ENCODE assay signal across 10 cellular contexts in the genomic region with DNA sequence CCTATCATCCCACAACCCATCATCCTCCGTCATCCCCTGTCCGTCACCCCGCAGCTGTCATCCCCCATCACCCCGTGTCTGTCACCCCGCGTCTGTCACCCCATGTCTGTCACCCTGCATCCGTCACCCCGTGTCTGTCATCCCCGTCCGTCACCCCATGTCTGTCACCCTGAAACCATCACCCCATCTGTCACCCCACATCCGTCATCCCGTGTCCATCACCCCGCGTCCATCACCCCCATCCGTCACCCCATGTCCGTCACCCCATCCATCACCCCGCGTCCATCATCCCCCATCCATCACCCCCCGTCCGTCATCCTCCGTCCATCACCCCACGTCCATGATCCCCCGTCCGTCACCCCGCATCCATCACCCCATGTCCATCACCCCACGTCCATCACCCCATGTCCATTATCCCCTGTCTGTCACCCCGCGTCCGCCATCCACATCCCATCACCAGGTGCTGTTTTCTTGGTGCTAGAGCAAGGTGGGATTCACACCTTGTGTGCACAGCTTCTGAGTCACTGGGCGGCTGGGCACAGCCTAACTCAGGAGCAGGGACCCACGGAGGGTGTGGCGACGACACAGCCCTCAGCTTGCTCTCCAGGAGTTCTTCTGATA. TPM values are rescaled to one million over a fixed set of nuclear protein-coding genes. Genes with fewer than 3 reads are reported as not detected.
DNase-seq lines count a peak whose midpoint lies in the region; ATAC-seq and TF ChIP-seq lines count a peak whose summit lies in the region.
"Had no signal": no experiment of that assay in that cellular context is flagged by ENCODE, and none has a peak within 500 bp of the region (broad histone marks: within the 10 kb centered on the region; RNA-seq: fewer than 3 reads in every experiment).

No MANE protein-coding gene starts in this region.

- whole genome bisulfite sequencing in mesodermal cell (ENCODE audit: insufficient coverage in 2 of 2), 2 experiments: 90 to 96% methylated on average over 8 to 15 of the region's 33 CpGs

- CTCF ChIA-PET in activated CD8-positive, alpha-beta memory T cell treated with anti-CD3 and anti-CD28 coated beads, Interleukin-2, amount 10 ng/mL, durations not matched to agents 7 days and 5 days (lab: Charles Lee): no interaction called here

- peaks cover 28% of the 10 kb centered on the region for H3K4me1 ChIP-seq in adipocyte (ENCODE audit: control insufficient read depth, insufficient read depth, low read length)
- peaks cover 66% of the 10 kb centered on the region for H3K4me1 ChIP-seq in mesodermal cell (ENCODE audit: control insufficient read depth, insufficient read depth, low read length, poor library complexity, severe bottlenecking)
- H3K4me1 ChIP-seq in upper lobe of right lung: peaks cover 20% of the 10 kb centered on the region
- no peaks in the 10 kb centered on the region for H3K4me1 ChIP-seq in colonic mucosa

- H3K27ac ChIP-seq in mesodermal cell (ENCODE audit: low read depth, low read length, severe bottlenecking): peak overlapping the region; percentile 64
- H3K27ac ChIP-seq in upper lobe of right lung: no peak overlapping the region
- no peak overlapping the region for H3K27ac ChIP-seq in colonic mucosa

- ATAC-seq in activated CD8-positive, alpha-beta memory T cell treated with anti-CD3 and anti-CD28 coated beads, Interleukin-2, amount 10 ng/mL, durations not matched to agents 7 days and 5 days: no peak
- ATAC-seq in upper lobe of right lung (no peak), HG03460 (IDR thresholded peaks at IDR 0.05; ENCODE audit: unreplicated experiment) (no peak)

- no peaks in the 10 kb centered on the region for H3K9me3 Mint-ChIP-seq in activated CD8-positive, alpha-beta memory T cell treated with anti-CD3 and anti-CD28 coated beads, Interleukin-2, amount 10 ng/mL, durations not matched to agents 7 days and 5 days (ENCODE audit: low read depth)
- H3K9me3 Mint-ChIP-seq: activated T-helper 2 cell treated with anti-CD3 and anti-CD28 coated beads, Interferon-gamma antibody, Interleukin-2, Interleukin-4, amounts not matched to agents 10 μg/mL and 5 μg/mL and 100 μg/mL, durations not matched to agents 14 hours and 24 hours and 36 hours had no signal

- H3K4me3 ChIP-seq in adipocyte (ENCODE audit: low read length) (no peak overlapping the region), mesodermal cell (ENCODE audit: extremely low read depth, insufficient read depth, low read length, poor library complexity, severe bottlenecking) (no peak overlapping the region), upper lobe of right lung (no peak overlapping the region), colonic mucosa (no peak overlapping the region)

- TF ChIP-seq CTCF in upper lobe of right lung (IDR thresholded peaks at IDR 0.05): no peak
- no peak for TF ChIP-seq CTCF in colonic mucosa (IDR thresholded peaks at IDR 0.05)

- intact Hi-C loops in upper lobe of right lung (cut with DNase I): no loop called here
- intact Hi-C loops in colonic mucosa (cut with DNase I): no loop called here

- no peaks in the 10 kb centered on the region for H3K36me3 ChIP-seq in adipocyte (ENCODE audit: control insufficient read depth, insufficient read depth, low read length, severe bottlenecking)
- peaks cover 23% of the 10 kb centered on the region for H3K36me3 ChIP-seq in mesodermal cell (ENCODE audit: control insufficient read depth, insufficient read depth, low read length)
- H3K36me3 ChIP-seq in upper lobe of right lung: no peaks in the 10 kb centered on the region
- H3K36me3 ChIP-seq in colonic mucosa: no peaks in the 10 kb centered on the region

- H3K27me3 ChIP-seq in adipocyte (replicated peaks; ENCODE audit: control insufficient read depth, insufficient read depth, low read length) (no peaks in the 10 kb centered on the region), upper lobe of right lung (no peaks in the 10 kb centered on the region), colonic mucosa (no peaks in the 10 kb centered on the region)

- no peak overlapping the region for H3K27ac Mint-ChIP-seq in activated CD8-positive, alpha-beta memory T cell treated with anti-CD3 and anti-CD28 coated beads, Interleukin-2, amount 10 ng/mL, durations not matched to agents 7 days and 5 days
- H3K27ac Mint-ChIP-seq: activated T-helper 2 cell treated with anti-CD3 and anti-CD28 coated beads, Interferon-gamma antibody, Interleukin-2, Interleukin-4, amounts not matched to agents 10 μg/mL and 5 μg/mL and 100 μg/mL, durations not matched to agents 14 hours and 24 hours and 36 hours had no signal

- peak overlapping the region; percentile 2 for H3K9ac ChIP-seq in adipocyte (ENCODE audit: low read length)
- peak overlapping the region in 1 of 2 donors; percentile 0 for H3K9ac ChIP-seq in colonic mucosa (ENCODE audit: low read depth in 2 of 2, low read length in 2 of 2)

- no peaks in the 10 kb centered on the region for H3K27me3 Mint-ChIP-seq in activated CD8-positive, alpha-beta memory T cell treated with anti-CD3 and anti-CD28 coated beads, Interleukin-2, amount 10 ng/mL, durations not matched to agents 7 days and 5 days

- peak; percentile 23 for DNase-seq in activated CD8-positive, alpha-beta memory T cell treated with anti-CD3 and anti-CD28 coated beads, Interleukin-2, amount 50 U/mL, for 4 hours
- DNase-seq in activated CD8-positive, alpha-beta memory T cell treated with anti-CD3 and anti-CD28 coated beads, Interleukin-2, amount 10 ng/mL, durations not matched to agents 7 days and 5 days: no peak
- DNase-seq in adipocyte (ENCODE audit: low read depth) (no peak), upper lobe of right lung (peak; percentile 36), colonic mucosa (no peak), NCI-H1694 (lab: John Stamatoyannopoulos, UW) (no peak)
- DNase-seq: NCI-H2227 treated with DMSO at 0.1 percent for 48 hours had no signal

- H3K9me3 ChIP-seq in adipocyte (ENCODE audit: control insufficient read depth, low read length) (no peaks in the 10 kb centered on the region), mesodermal cell (ENCODE audit: control insufficient read depth, low read length) (no peaks in the 10 kb centered on the region), upper lobe of right lung (no peaks in the 10 kb centered on the region), colonic mucosa (no peaks in the 10 kb centered on the region)

- no peak overlapping the region for H3K4me3 Mint-ChIP-seq in activated CD8-positive, alpha-beta memory T cell treated with anti-CD3 and anti-CD28 coated beads, Interleukin-2, amount 10 ng/mL, durations not matched to agents 7 days and 5 days

- peaks cover 9% of the 10 kb centered on the region for H3K36me3 Mint-ChIP-seq in activated CD8-positive, alpha-beta memory T cell treated with anti-CD3 and anti-CD28 coated beads, Interleukin-2, amount 10 ng/mL, durations not matched to agents 7 days and 5 days

- H3K4me1 Mint-ChIP-seq in activated CD8-positive, alpha-beta memory T cell treated with anti-CD3 and anti-CD28 coated beads, Interleukin-2, amount 10 ng/mL, durations not matched to agents 7 days and 5 days: peaks cover 41% of the 10 kb centered on the region

RNA-seq across cellular contexts. Expression of gene RASA3, which starts 24.2 kb away (rescaled TPM):
- total RNA-seq in activated CD8-positive, alpha-beta memory T cell treated with anti-CD3 and anti-CD28 coated beads, Interleukin-2, amount 10 ng/mL, durations not matched to agents 7 days and 5 days: 10 to 100 TPM; 16.3 to 49.2 TPM
- polyA plus RNA-seq in mesodermal cell (2013, experiment 1 of 2): 52.2 TPM
- 45.1 TPM for polyA plus RNA-seq in mesodermal cell (2013, experiment 2 of 2)
- total RNA-seq in upper lobe of right lung: 17.3 TPM
- 1 to 10 TPM; 4.4 to 7.2 TPM for total RNA-seq in colonic mucosa

Comparison
In these comparisons a context has a peak if more than half of its experiments do, and no peak if none do; other contexts are left out.
1. DNase-seq: peak in activated CD8-positive, alpha-beta memory T cell treated with anti-CD3 and anti-CD28 coated beads, Interleukin-2, amount 50 U/mL, for 4 hours (single experiment) and upper lobe of right lung (single experiment); none in activated CD8-positive, alpha-beta memory T cell treated with anti-CD3 and anti-CD28 coated beads, Interleukin-2, amount 10 ng/mL, durations not matched to agents 7 days and 5 days (single experiment), adipocyte (single experiment), colonic mucosa (single experiment) and NCI-H1694 (single experiment).